In genomic region chr19:41860419-41861097, GRCh38 we compare ENCODE assay signal across 8 cellular contexts. TPM values are rescaled to one million over a fixed set of nuclear protein-coding genes. Genes with fewer than 3 reads are reported as not detected.
DNase-seq lines count a peak whose midpoint lies in the region; TF ChIP-seq lines count a peak whose summit lies in the region.

No MANE protein-coding gene starts in this region.

- peaks cover 6% of the 10 kb centered on the region for H3K4me1 ChIP-seq in ovary (ENCODE audit: insufficient read depth)

- no peaks in the 10 kb centered on the region for H3K27me3 ChIP-seq in ovary

- WGBS in ovary, 3 donors, result 0 to 1% (median 1%) methylated on average over 30 to 45 of the region's 45 CpGs

- no peak for TF ChIP-seq POLR2A in ovary (IDR thresholded peaks at IDR 0.05)

- H3K27ac ChIP-seq in ovary, result peak overlapping the region; percentile 69 to 95

- no peaks in the 10 kb centered on the region for H3K9me3 ChIP-seq in ovary

- intact Hi-C loops in ovary (cut with DNase I), result loop anchor here in 1 of 4 donors (5.0 kb wide), 1 partner anchor 97 kb away; the partner anchor contains the start of gene RABAC1

- peak overlapping the region; percentile 99 for H3K4me3 ChIP-seq in WI38 (ENCODE audit: low read depth, low read length)
- peak overlapping the region; percentile 71 for H3K4me3 ChIP-seq in ovary

- TF ChIP-seq EP300 in ovary (IDR thresholded peaks at IDR 0.05), result no peak

- TF ChIP-seq CTCF in WI38 (IDR thresholded peaks at IDR 0.05; ENCODE audit: low read depth, low read length), result no peak
- no peak for TF ChIP-seq CTCF in ovary (IDR thresholded peaks at IDR 0.05)

- H3K36me3 ChIP-seq in ovary, result no peaks in the 10 kb centered on the region

- DNase-seq in NCI-H146 (lab: John Stamatoyannopoulos, UW) (peak; percentile 54), NCI-H146 treated with DMSO at 0.1 percent for 48 hours (lab: John Stamatoyannopoulos, UW; ENCODE audit: unreplicated experiment) (no peak), fibroblast of gingiva (ENCODE audit: low read depth) (peak; percentile 21), ovary (peak in 1 of 5 donors; percentile 35), NCI-H128 (lab: John Stamatoyannopoulos, UW; ENCODE audit: unreplicated experiment) (no peak), SHP77 (lab: John Stamatoyannopoulos, UW) (no peak)
- DNase-seq in NK-92 treated with Interleukin-12 subunit alpha and Interleukin-12 subunit beta, amount 100 ng/mL, for 24 hours (lab: John Stamatoyannopoulos, UW), result no peak

RNA-seq across cellular contexts. Expression of gene RPS19, which starts 0.5 kb away (rescaled TPM):
- total RNA-seq in ovary, result 1,000 to 10,000 TPM; 2,441 to 3,427 (median 2,873) TPM
- 1,000 to 10,000 TPM; 1,030 to 3,960 TPM for polyA plus RNA-seq in ovary

RNA-seq across cellular contexts. Expression of gene DMRTC2, which starts 15.7 kb away (rescaled TPM):
- not detected for total RNA-seq in ovary
- polyA plus RNA-seq in ovary, result under 1 TPM in 1 of 2 donors, not detected in 1; 0.07 TPM

RNA-seq across cellular contexts. Expression of gene LYPD4, which starts 16.1 kb away (rescaled TPM):
- not detected for total RNA-seq in ovary
- not detected for polyA plus RNA-seq in ovary

RNA-seq across cellular contexts. Expression of gene CD79A, which starts 16.5 kb away (rescaled TPM):
- 1 to 10 TPM in 3 of 7 donors, under 1 TPM in 3, not detected in 1; 0.25 to 1.4 (median 0.83) TPM for total RNA-seq in ovary
- polyA plus RNA-seq in ovary, result under 1 TPM; 0.41 to 0.68 TPM

RNA-seq across cellular contexts. Expression of gene ARHGEF1, which starts 22.4 kb away (rescaled TPM):
- total RNA-seq in ovary, result 10 to 100 TPM; 35.6 to 97.5 (median 70.6) TPM
- 10 to 100 TPM in 1 of 2 donors, 1 to 10 TPM in 1; 7.9 to 56.2 TPM for polyA plus RNA-seq in ovary

Comparison
In these comparisons a context has a peak if more than half of its experiments do, and no peak if none do; other contexts are left out.
1. DNase-seq: peak in NCI-H146 (single experiment) and fibroblast of gingiva (single experiment); none in NCI-H146 treated with DMSO at 0.1 percent for 48 hours (single experiment), NCI-H128 (single experiment), NK-92 treated with Interleukin-12 subunit alpha and Interleukin-12 subunit beta, amount 100 ng/mL, for 24 hours (single experiment) and SHP77 (0 of 2).